ENCODE assay signal across 1 cellular context in the genomic region with DNA sequence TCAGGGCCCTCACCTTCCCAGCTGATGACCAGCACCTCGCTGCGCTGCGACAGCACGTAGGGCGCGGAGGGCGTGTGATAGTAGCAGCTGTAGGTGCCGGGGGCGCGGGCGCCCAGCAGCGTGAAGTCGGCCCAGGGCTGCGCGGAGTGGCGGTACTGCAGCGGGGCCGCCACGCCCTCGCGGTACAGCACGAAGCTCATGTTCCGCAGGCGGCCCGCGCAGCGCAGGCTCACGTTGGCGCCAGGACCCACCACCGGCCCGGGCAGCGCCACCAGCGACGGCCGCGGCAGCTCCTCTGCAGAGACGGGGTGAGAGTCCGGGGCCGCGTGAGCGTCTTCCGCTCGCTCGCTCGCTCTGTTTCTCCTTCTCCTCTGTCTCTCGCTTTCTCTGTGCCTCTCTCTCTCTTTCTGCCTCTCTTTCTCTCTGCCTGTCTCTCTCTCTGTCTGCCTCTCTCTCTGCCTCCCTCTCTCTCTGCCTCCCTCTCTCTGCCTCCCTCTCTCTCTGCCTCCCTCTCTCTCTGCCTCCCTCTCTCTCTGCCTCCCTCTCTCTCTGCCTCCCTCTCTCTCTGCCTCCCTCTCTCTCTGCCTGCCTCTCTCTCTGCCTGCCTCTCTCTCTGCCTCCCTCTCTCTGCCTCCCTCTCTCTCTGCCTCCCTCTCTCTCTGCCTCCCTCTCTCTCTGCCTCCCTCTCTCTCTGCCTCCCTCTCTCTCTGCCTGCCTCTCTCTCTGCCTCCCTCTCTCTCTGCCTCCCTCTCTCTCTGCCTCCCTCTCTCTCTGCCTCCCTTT.
A peak's percentile ranks its signal among the peaks of the same experiment; 100 is the strongest.
TF ChIP-seq lines count a peak whose summit lies in the region.

No MANE protein-coding gene starts in this region.

TF ChIP-seq in A549, 52 proteins besides CTCF, POLR2A, EP300 and RAD21:
- 0 out of 2 replicates have a peak, but pooled peaks have one; percentile 34 for TF ChIP-seq TP53 (CRISPR knock-in tag; IDR thresholded peaks at IDR 0.05)
- TF ChIP-seq, protein P1, sequence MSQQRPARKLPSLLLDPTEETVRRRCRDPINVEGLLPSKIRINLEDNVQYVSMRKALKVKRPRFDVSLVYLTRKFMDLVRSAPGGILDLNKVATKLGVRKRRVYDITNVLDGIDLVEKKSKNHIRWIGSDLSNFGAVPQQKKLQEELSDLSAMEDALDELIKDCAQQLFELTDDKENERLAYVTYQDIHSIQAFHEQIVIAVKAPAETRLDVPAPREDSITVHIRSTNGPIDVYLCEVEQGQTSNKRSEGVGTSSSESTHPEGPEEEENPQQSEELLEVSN (IDR thresholded peaks at IDR 0.05; ENCODE audit: borderline replicate concordance, low read depth), result peak; percentile 91
- TF ChIP-seq, protein P2, sequence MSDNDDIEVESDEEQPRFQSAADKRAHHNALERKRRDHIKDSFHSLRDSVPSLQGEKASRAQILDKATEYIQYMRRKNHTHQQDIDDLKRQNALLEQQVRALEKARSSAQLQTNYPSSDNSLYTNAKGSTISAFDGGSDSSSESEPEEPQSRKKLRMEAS (IDR thresholded peaks at IDR 0.05), result peak; percentile 94
